27 cellular contexts compared by ENCODE assay signal in genomic region chr3:46900356-46900755, GRCh38. TPM values are rescaled to one million over a fixed set of nuclear protein-coding genes. Genes with fewer than 3 reads are reported as not detected.
DNase-seq lines count a peak whose midpoint lies in the region; ATAC-seq, FAIRE-seq and TF ChIP-seq lines count a peak whose summit lies in the region.
"Had no signal": no experiment of that assay in that cellular context is flagged by ENCODE, and none has a peak within 500 bp of the region (broad histone marks: within the 10 kb centered on the region; RNA-seq: fewer than 3 reads in every experiment).

No MANE protein-coding gene starts in this region.

- no peak overlapping the region for H2BK5ac ChIP-seq in neuronal stem cell (ENCODE audit: low read length)

- ATAC-seq in Right ventricle myocardium superior (ENCODE audit: poor library complexity): no peak
- ATAC-seq: A549 had no signal

- H3K27me3 ChIP-seq in left ventricle myocardium inferior (ENCODE audit: low read depth): peaks cover 19% of the 10 kb centered on the region
- H3K27me3 ChIP-seq in astrocyte (ENCODE audit: insufficient read depth, low read length): no peaks in the 10 kb centered on the region
- H3K27me3 ChIP-seq in neuronal stem cell (ENCODE audit: control insufficient read depth in 3 of 3, insufficient read depth in 3 of 3, low read depth in 1 of 3, low read length in 3 of 3): peaks cover 0 to 16% (median 6%) of the 10 kb centered on the region in 3 experiments
- peaks cover 0 to 26% (median 14%) of the 10 kb centered on the region in 7 donors for H3K27me3 ChIP-seq in spleen (replicated peaks in 1 of 7)
- H3K27me3 ChIP-seq: BE2C had no signal

- no peak for FAIRE-seq in astrocyte (lab: Jason Lieb, UNC)
- FAIRE-seq: A549, D721Med, GM12891, GM18507, H54 had no signal

- no peaks in the 10 kb centered on the region for H3K36me3 Mint-ChIP-seq in astrocyte (ENCODE audit: low read depth, unreplicated experiment)
- H3K36me3 Mint-ChIP-seq: CD14-positive monocyte; CD8-positive, alpha-beta memory T cell had no signal

- H3K9me3 Mint-ChIP-seq in astrocyte (ENCODE audit: unreplicated experiment): no peaks in the 10 kb centered on the region
- H3K9me3 Mint-ChIP-seq: CD4-positive, alpha-beta T cell; CD8-positive, alpha-beta memory T cell; HFFc6 had no signal

- H3K4ac ChIP-seq in neuronal stem cell (ENCODE audit: low read length): no peak overlapping the region

- no peaks in the 10 kb centered on the region for H3K9me3 ChIP-seq in left ventricle myocardium inferior (replicated peaks)
- H3K9me3 ChIP-seq in astrocyte (ENCODE audit: insufficient read depth, low read depth, low read length): no peaks in the 10 kb centered on the region
- H3K9me3 ChIP-seq in neuronal stem cell (replicated peaks in 1 of 2; ENCODE audit: control insufficient read depth in 2 of 2, insufficient read depth in 1 of 2, low read depth in 1 of 2, low read length in 2 of 2): peaks cover 0 to 2% of the 10 kb centered on the region in 2 donors
- no peaks in the 10 kb centered on the region for H3K9me3 ChIP-seq in spleen
- H3K9me3 ChIP-seq: A549; BE2C; BLaER1 treated with 17β-estradiol and CSF1 and Interleukin-3, amounts not matched to agents 10 nM and 100 nM; HAP-1 had no signal

- H3K4me1 ChIP-seq in left ventricle myocardium inferior (peaks cover 27% of the 10 kb centered on the region), astrocyte (ENCODE audit: insufficient read depth, low read length) (peaks cover 5% of the 10 kb centered on the region), neuronal stem cell (ENCODE audit: control insufficient read depth in 2 of 2, insufficient read depth in 1 of 2, low read depth in 1 of 2, low read length in 2 of 2) (no peaks in the 10 kb centered on the region), spleen (peaks cover 0 to 32% (median 14%) of the 10 kb centered on the region in 6 donors)
- H3K4me1 ChIP-seq: A549, BE2C, HAP-1 had no signal

- H2AK5ac ChIP-seq in neuronal stem cell (ENCODE audit: low read depth, low read length): no peak overlapping the region

- H3K9ac ChIP-seq in astrocyte (ENCODE audit: low read length) (no peak overlapping the region), neuronal stem cell (ENCODE audit: low read depth, low read length, poor library complexity) (no peak overlapping the region)
- H3K9ac ChIP-seq: BLaER1 treated with 17β-estradiol and CSF1 and Interleukin-3, amounts not matched to agents 10 nM and 100 nM had no signal

- peaks cover 2% of the 10 kb centered on the region for H3K79me1 ChIP-seq in neuronal stem cell (ENCODE audit: low read depth, low read length)

- H3K27ac ChIP-seq in left ventricle myocardium inferior (replicated peaks): no peak overlapping the region
- H3K27ac ChIP-seq in astrocyte (ENCODE audit: low read depth, low read length): no peak overlapping the region
- H3K27ac ChIP-seq in neuronal stem cell (replicated peaks; ENCODE audit: low read length): no peak overlapping the region
- H3K27ac ChIP-seq in spleen: no peak overlapping the region
- H3K27ac ChIP-seq: A549; BLaER1 treated with 17β-estradiol and CSF1 and Interleukin-3, amounts not matched to agents 10 nM and 100 nM had no signal

- H3K36me3 ChIP-seq in left ventricle myocardium inferior (no peaks in the 10 kb centered on the region), astrocyte (ENCODE audit: insufficient read depth, low read length) (no peaks in the 10 kb centered on the region), neuronal stem cell (replicated peaks in 1 of 2; ENCODE audit: control insufficient read depth in 2 of 2, insufficient read depth in 2 of 2, low read length in 2 of 2) (no peaks in the 10 kb centered on the region), spleen (no peaks in the 10 kb centered on the region)
- H3K36me3 ChIP-seq: BE2C; BLaER1 treated with 17β-estradiol and CSF1 and Interleukin-3, amounts not matched to agents 10 nM and 100 nM; HAP-1 had no signal

- no peak overlapping the region for H2AFZ ChIP-seq in astrocyte (ENCODE audit: low read depth, low read length)
- no peak overlapping the region for H2AFZ ChIP-seq in neuronal stem cell (ENCODE audit: low read length)

- H4K8ac ChIP-seq in neuronal stem cell (ENCODE audit: low read depth, low read length): no peak overlapping the region

- H3K4me1 Mint-ChIP-seq in astrocyte (ENCODE audit: low read depth, unreplicated experiment): no peaks in the 10 kb centered on the region

- H2BK15ac ChIP-seq in neuronal stem cell (ENCODE audit: low read length): no peak overlapping the region

- DNase-seq in left ventricle myocardium inferior: peak; percentile 3
- DNase-seq in Right ventricle myocardium superior: no peak
- no peak for DNase-seq in astrocyte (ENCODE audit: low read depth)
- DNase-seq in neuronal stem cell (ENCODE audit: low spot score): no peak
- DNase-seq in spleen: peak; percentile 35
- no peak for DNase-seq in NCI-H1694 (lab: John Stamatoyannopoulos, UW)
- DNase-seq in stimulated activated CD4-positive, alpha-beta T cell treated with anti-CD3 and anti-CD28 coated beads, Interleukin-15, amount 100 ng/mL, for 24 hours: no peak
- no peak for DNase-seq in SKM-1 (lab: John Stamatoyannopoulos, UW; ENCODE audit: unreplicated experiment)
- DNase-seq: ACHN; AML-193; BE2C; CD4-positive, alpha-beta T cell; DMS 273 treated with DMSO at 0.1 percent for 48 hours; DMS79; EL; GDM1; GOT3; HFFc6 had no signal

- H4K20me1 ChIP-seq in astrocyte (ENCODE audit: insufficient read depth, low read length): peaks cover 5% of the 10 kb centered on the region

- TF ChIP-seq CTCF in left ventricle myocardium inferior (IDR thresholded peaks at IDR 0.05; ENCODE audit: borderline replicate concordance): no peak
- no peak for TF ChIP-seq CTCF in astrocyte (IDR thresholded peaks at IDR 0.05; ENCODE audit: insufficient read depth, low read depth, low read length)
- no peak for TF ChIP-seq CTCF in spleen (IDR thresholded peaks at IDR 0.05 in 8 of 11, conservative IDR thresholded peaks at IDR 0.05 in 3 of 11)

- H2BK120ac ChIP-seq in neuronal stem cell (ENCODE audit: low read depth, low read length): no peak overlapping the region

- H3K23ac ChIP-seq in neuronal stem cell (ENCODE audit: low read depth, low read length, poor library complexity): no peak overlapping the region

- no peak overlapping the region for H3K27ac Mint-ChIP-seq in astrocyte (ENCODE audit: unreplicated experiment)
- H3K27ac Mint-ChIP-seq: CD4-positive, alpha-beta T cell; CD8-positive, alpha-beta memory T cell; HFFc6 had no signal

- no peak overlapping the region for H4K91ac ChIP-seq in neuronal stem cell (ENCODE audit: low read depth, low read length, poor library complexity)

- no peaks in the 10 kb centered on the region for H3K79me2 ChIP-seq in astrocyte (ENCODE audit: insufficient read depth, low read length)

- H3K27me3 Mint-ChIP-seq in astrocyte (ENCODE audit: low read depth, unreplicated experiment): peaks cover 48% of the 10 kb centered on the region

- peak overlapping the region; percentile 34 for H3K4me3 Mint-ChIP-seq in astrocyte (ENCODE audit: unreplicated experiment)
- H3K4me3 Mint-ChIP-seq: CD14-positive monocyte; CD4-positive, alpha-beta T cell; CD8-positive, alpha-beta memory T cell; HFFc6 had no signal

- H3K14ac ChIP-seq in neuronal stem cell (ENCODE audit: low read length): no peak overlapping the region

- WGBS in neuronal stem cell (ENCODE audit: extremely low coverage in 2 of 2, insufficient read length in 2 of 2, insufficient replicate concordance in 1 of 2), 2 donors: no CpG with 5 or more reads among the region's 6 CpGs
- WGBS in spleen, 5 donors: 90 to 97% (median 93%) methylated on average over 6 of the region's 6 CpGs

- intact Hi-C loops in left ventricle myocardium inferior (cut with micrococcal nuclease): no loop called here
- intact Hi-C loops in Right ventricle myocardium superior (cut with DNase I): no loop called here
- intact Hi-C loops in spleen (cut with DNase I; ENCODE audit: low total_unique reads): no loop called here

- TF ChIP-seq POLR2A in spleen (IDR thresholded peaks at IDR 0.05): no peak

- no peak overlapping the region for H2BK12ac ChIP-seq in neuronal stem cell (ENCODE audit: low read length)

- no peak overlapping the region for H3K4me3 ChIP-seq in left ventricle myocardium inferior
- no peak overlapping the region for H3K4me3 ChIP-seq in astrocyte (ENCODE audit: insufficient read depth, low read depth, low read length)
- no peak overlapping the region for H3K4me3 ChIP-seq in neuronal stem cell (ENCODE audit: low read length in 2 of 2)
- no peak overlapping the region for H3K4me3 ChIP-seq in spleen
- H3K4me3 ChIP-seq: A549; BLaER1 treated with 17β-estradiol and CSF1 and Interleukin-3, amounts not matched to agents 10 nM and 100 nM; HAP-1 had no signal

- H3K4me2 ChIP-seq in astrocyte (ENCODE audit: low read length) (no peak overlapping the region), neuronal stem cell (ENCODE audit: insufficient read depth, low read length, poor library complexity, severe bottlenecking) (no peak overlapping the region)
- H3K4me2 ChIP-seq: A549; BLaER1 treated with 17β-estradiol and CSF1 and Interleukin-3, amounts not matched to agents 10 nM and 100 nM had no signal

- peak overlapping the region; percentile 45 for H3K18ac ChIP-seq in neuronal stem cell (ENCODE audit: low read length)

RNA-seq across cellular contexts. Expression of gene PTH1R, which starts 22.8 kb away (rescaled TPM):
- total RNA-seq in left ventricle myocardium inferior (6.4 TPM), Right ventricle myocardium superior (11.8 TPM), astrocyte (4.4 and 5.2 TPM in 2 replicates), spleen (10 to 100 TPM in 6 of 7 donors, 1 to 10 TPM in 1; 5.1 to 38.7 (median 21.9) TPM)
- polyA plus RNA-seq in neuronal stem cell (2013, experiment 1 of 2): 2.2 TPM
- 2.6 TPM for polyA plus RNA-seq in neuronal stem cell (2013, experiment 2 of 2)
- polyA plus RNA-seq in spleen: 100 to 1,000 TPM in 1 of 3 donors, 10 to 100 TPM in 2; 61.8 to 190 (median 67.1) TPM
- total RNA-seq: CD4-positive, alpha-beta T cell; CD8-positive, alpha-beta memory T cell had no signal
- polyA plus RNA-seq: CD14-positive monocyte; CD8-positive, alpha-beta memory T cell had no signal

RNA-seq across cellular contexts. Expression of gene MYL3, which starts 37.1 kb away (rescaled TPM):
- total RNA-seq in left ventricle myocardium inferior: 7,440 TPM
- 10,727 TPM for total RNA-seq in Right ventricle myocardium superior
- 0.43 and 0.89 TPM in 2 replicates for total RNA-seq in astrocyte
- polyA plus RNA-seq in neuronal stem cell (2013, experiment 1 of 2): 0.26 TPM
- polyA plus RNA-seq in neuronal stem cell (2013, experiment 2 of 2): 0.25 TPM
- 10 to 100 TPM in 2 of 7 donors, 1 to 10 TPM in 5; 1.9 to 16.2 (median 7.3) TPM for total RNA-seq in spleen
- 1 to 10 TPM; 2.6 to 6.7 (median 5.3) TPM for polyA plus RNA-seq in spleen
- total RNA-seq: CD4-positive, alpha-beta T cell; CD8-positive, alpha-beta memory T cell had no signal
- polyA plus RNA-seq: CD14-positive monocyte; CD8-positive, alpha-beta memory T cell had no signal

Comparison
In these comparisons a context has a peak if more than half of its experiments do, and no peak if none do; other contexts are left out.
1. DNase-seq: peak in left ventricle myocardium inferior (single experiment) and spleen (single experiment); none in Right ventricle myocardium superior (single experiment), astrocyte (single experiment), neuronal stem cell (single experiment), NCI-H1694 (single experiment), stimulated activated CD4-positive, alpha-beta T cell treated with anti-CD3 and anti-CD28 coated beads, Interleukin-15, amount 100 ng/mL, for 24 hours (single experiment) and SKM-1 (single experiment).
2. RNA of gene MYL3, which starts 37.1 kb away (total RNA-seq): 10,727 TPM in Right ventricle myocardium superior (single experiment) and 7,440 TPM in left ventricle myocardium inferior (single experiment); 1.9 to 16.2 TPM in spleen and 0.43 to 0.89 TPM in astrocyte; every median in the first group is over 100 times any median in the second.